In genomic region chr11:104774578-104774977, GRCh38 we compare ENCODE assay signal across 24 cellular contexts.
"Had no signal": no experiment of that assay in that cellular context is flagged by ENCODE, and none has a peak within 500 bp of the region (broad histone marks: within the 10 kb centered on the region; RNA-seq: fewer than 3 reads in every experiment).

No MANE protein-coding gene starts in this region.

- H3K4me1 Mint-ChIP-seq: stimulated activated memory B cell treated with anti-CD40 and anti-IgM and Interleukin-4, amounts not matched to agents 10 μg/mL and 1 μg/mL and 100 μg/mL, for 72 hours had no signal

- H2AFZ ChIP-seq: hepatocyte had no signal

- H3K79me2 ChIP-seq: hepatocyte had no signal

- DNase-seq: dorsolateral prefrontal cortex; effector CD4-positive, alpha-beta T cell; heart left ventricle; pancreas; sigmoid colon; spleen; stimulated activated CD4-positive, alpha-beta T cell treated with anti-CD3 and anti-CD28 coated beads, Interleukin-4, amount 100 ng/mL, for 4 hours; stimulated activated naive CD8-positive, alpha-beta T cell treated with anti-CD3 and anti-CD28 coated beads, Interleukin-15, Interleukin-2, amounts not matched to agents 100 U/mL and 50 U/mL, for 24 hours; substantia nigra had no signal

- H3K9me3 Mint-ChIP-seq: memory B cell; natural killer cell treated with Interleukin-12 subunit alpha and Interleukin-12 subunit beta and Interleukin-15 and Interleukin-18, amount 100 ng/mL, for 72 hours; neural crest cell had no signal

- ATAC-seq: gastroesophageal sphincter; heart left ventricle; left lobe of liver; natural killer cell treated with Interleukin-12 subunit alpha and Interleukin-12 subunit beta and Interleukin-15 and Interleukin-18, amount 100 ng/mL, for 72 hours; pancreas; stimulated activated memory B cell treated with anti-CD40 and anti-IgM and Interleukin-4, amounts not matched to agents 10 μg/mL and 1 μg/mL and 100 μg/mL, for 72 hours; stimulated activated naive CD8-positive, alpha-beta T cell treated with anti-CD3 and anti-CD28 coated beads, Interleukin-15, Interleukin-2, amounts not matched to agents 100 U/mL and 50 U/mL, for 24 hours had no signal

- H3K27ac Mint-ChIP-seq: memory B cell; natural killer cell treated with Interleukin-12 subunit alpha and Interleukin-12 subunit beta and Interleukin-15 and Interleukin-18, amount 100 ng/mL, for 72 hours; stimulated activated memory B cell treated with anti-CD40 and anti-IgM and Interleukin-4, amounts not matched to agents 10 μg/mL and 1 μg/mL and 100 μg/mL, for 72 hours had no signal

- H3K4me3 ChIP-seq: dorsolateral prefrontal cortex, gastroesophageal sphincter, heart left ventricle, hepatocyte, lung, pancreas, right atrium auricular region, sigmoid colon, spleen, thoracic aorta, tibial nerve, vagina had no signal

- H3K9me3 ChIP-seq: gastroesophageal sphincter, neutrophil, pancreas, sigmoid colon, spleen, thoracic aorta, vagina had no signal

- H3K27me3 Mint-ChIP-seq: memory B cell; natural killer cell treated with Interleukin-12 subunit alpha and Interleukin-12 subunit beta and Interleukin-15 and Interleukin-18, amount 100 ng/mL, for 72 hours; stimulated activated memory B cell treated with anti-CD40 and anti-IgM and Interleukin-4, amounts not matched to agents 10 μg/mL and 1 μg/mL and 100 μg/mL, for 72 hours had no signal

- H3K4me1 ChIP-seq: pancreas, right atrium auricular region had no signal

- H3K27ac ChIP-seq: dorsolateral prefrontal cortex, gastroesophageal sphincter, heart left ventricle, hepatocyte, neutrophil, pancreas, right atrium auricular region, sigmoid colon, spleen, thoracic aorta, tibial nerve, vagina had no signal

- H3K4me2 ChIP-seq: hepatocyte had no signal

- FAIRE-seq: colon, kidney, pancreas had no signal

- H3K4me3 Mint-ChIP-seq: memory B cell; natural killer cell treated with Interleukin-12 subunit alpha and Interleukin-12 subunit beta and Interleukin-15 and Interleukin-18, amount 100 ng/mL, for 72 hours; neural crest cell; stimulated activated memory B cell treated with anti-CD40 and anti-IgM and Interleukin-4, amounts not matched to agents 10 μg/mL and 1 μg/mL and 100 μg/mL, for 72 hours had no signal

- H3K27me3 ChIP-seq: dorsolateral prefrontal cortex, gastroesophageal sphincter, heart left ventricle, hepatocyte, neutrophil, pancreas, right atrium auricular region, sigmoid colon, spleen, tibial nerve, vagina had no signal

- H3K36me3 ChIP-seq: gastroesophageal sphincter, heart left ventricle, neutrophil, pancreas, right atrium auricular region, sigmoid colon, spleen, thoracic aorta, tibial nerve, vagina had no signal
